In the genomic region with DNA sequence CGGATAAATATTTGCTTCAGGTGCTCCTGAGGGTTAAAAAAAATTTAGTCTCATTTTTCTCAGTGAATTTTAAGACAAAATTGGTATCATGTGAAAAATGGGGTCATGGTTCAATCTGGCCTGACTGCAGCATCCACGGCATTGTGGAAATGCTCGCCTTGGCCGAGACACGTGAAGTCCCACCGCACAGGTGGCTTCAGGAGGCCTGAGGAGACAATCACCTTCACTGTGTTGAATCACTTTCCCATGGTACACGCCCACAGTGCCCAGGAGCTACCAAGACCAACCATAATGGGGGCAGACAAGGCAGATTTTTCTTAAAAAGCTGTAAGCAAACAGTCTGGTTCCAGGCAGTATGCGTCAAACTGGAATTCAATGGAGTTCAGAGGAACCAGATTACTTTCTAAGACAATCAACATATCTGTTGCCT, we compare ENCODE assay signal across 2 cellular contexts.
TF ChIP-seq lines count a peak whose summit lies in the region.

No MANE protein-coding gene starts in this region.

TF ChIP-seq in SK-N-SH, 30 proteins besides CTCF, POLR2A, EP300 and RAD21 (continued from another document):
- TF ChIP-seq, protein P1, sequence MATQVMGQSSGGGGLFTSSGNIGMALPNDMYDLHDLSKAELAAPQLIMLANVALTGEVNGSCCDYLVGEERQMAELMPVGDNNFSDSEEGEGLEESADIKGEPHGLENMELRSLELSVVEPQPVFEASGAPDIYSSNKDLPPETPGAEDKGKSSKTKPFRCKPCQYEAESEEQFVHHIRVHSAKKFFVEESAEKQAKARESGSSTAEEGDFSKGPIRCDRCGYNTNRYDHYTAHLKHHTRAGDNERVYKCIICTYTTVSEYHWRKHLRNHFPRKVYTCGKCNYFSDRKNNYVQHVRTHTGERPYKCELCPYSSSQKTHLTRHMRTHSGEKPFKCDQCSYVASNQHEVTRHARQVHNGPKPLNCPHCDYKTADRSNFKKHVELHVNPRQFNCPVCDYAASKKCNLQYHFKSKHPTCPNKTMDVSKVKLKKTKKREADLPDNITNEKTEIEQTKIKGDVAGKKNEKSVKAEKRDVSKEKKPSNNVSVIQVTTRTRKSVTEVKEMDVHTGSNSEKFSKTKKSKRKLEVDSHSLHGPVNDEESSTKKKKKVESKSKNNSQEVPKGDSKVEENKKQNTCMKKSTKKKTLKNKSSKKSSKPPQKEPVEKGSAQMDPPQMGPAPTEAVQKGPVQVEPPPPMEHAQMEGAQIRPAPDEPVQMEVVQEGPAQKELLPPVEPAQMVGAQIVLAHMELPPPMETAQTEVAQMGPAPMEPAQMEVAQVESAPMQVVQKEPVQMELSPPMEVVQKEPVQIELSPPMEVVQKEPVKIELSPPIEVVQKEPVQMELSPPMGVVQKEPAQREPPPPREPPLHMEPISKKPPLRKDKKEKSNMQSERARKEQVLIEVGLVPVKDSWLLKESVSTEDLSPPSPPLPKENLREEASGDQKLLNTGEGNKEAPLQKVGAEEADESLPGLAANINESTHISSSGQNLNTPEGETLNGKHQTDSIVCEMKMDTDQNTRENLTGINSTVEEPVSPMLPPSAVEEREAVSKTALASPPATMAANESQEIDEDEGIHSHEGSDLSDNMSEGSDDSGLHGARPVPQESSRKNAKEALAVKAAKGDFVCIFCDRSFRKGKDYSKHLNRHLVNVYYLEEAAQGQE (IDR thresholded peaks at IDR 0.05; ENCODE audit: low read depth, low read length), result no peak
- TF ChIP-seq MEF2A (IDR thresholded peaks at IDR 0.05; ENCODE audit: borderline replicate concordance, low read depth) (no peak), FOSL2 (IDR thresholded peaks at IDR 0.05; ENCODE audit: borderline replicate concordance, low read depth) (no peak)

TF ChIP-seq in SK-N-SH treated with all-trans-retinoic acid at 6 μM for 48 hours, 23 proteins besides CTCF, POLR2A, EP300 and RAD21 (continued from another document):
- no peak for TF ChIP-seq PATZ1 (CRISPR knock-in tag; IDR thresholded peaks at IDR 0.05; ENCODE audit: borderline replicate concordance)
- TF ChIP-seq TOX (CRISPR knock-in tag; IDR thresholded peaks at IDR 0.05; ENCODE audit: borderline replicate concordance), result no peak
- TF ChIP-seq TCF4 (CRISPR knock-in tag; IDR thresholded peaks at IDR 0.05; ENCODE audit: borderline replicate concordance), result no peak
- TF ChIP-seq ARNTL (CRISPR knock-in tag; IDR thresholded peaks at IDR 0.05; ENCODE audit: borderline replicate concordance, low read depth), result no peak
- TF ChIP-seq, protein P2, sequence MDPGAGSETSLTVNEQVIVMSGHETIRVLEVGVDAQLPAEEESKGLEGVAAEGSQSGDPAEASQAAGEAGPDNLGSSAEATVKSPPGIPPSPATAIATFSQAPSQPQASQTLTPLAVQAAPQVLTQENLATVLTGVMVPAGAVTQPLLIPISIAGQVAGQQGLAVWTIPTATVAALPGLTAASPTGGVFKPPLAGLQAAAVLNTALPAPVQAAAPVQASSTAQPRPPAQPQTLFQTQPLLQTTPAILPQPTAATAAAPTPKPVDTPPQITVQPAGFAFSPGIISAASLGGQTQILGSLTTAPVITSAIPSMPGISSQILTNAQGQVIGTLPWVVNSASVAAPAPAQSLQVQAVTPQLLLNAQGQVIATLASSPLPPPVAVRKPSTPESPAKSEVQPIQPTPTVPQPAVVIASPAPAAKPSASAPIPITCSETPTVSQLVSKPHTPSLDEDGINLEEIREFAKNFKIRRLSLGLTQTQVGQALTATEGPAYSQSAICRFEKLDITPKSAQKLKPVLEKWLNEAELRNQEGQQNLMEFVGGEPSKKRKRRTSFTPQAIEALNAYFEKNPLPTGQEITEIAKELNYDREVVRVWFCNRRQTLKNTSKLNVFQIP (CRISPR knock-in tag; IDR thresholded peaks at IDR 0.05; ENCODE audit: borderline replicate concordance, low read depth), result no peak
- TF ChIP-seq TSHZ2 (CRISPR knock-in tag; IDR thresholded peaks at IDR 0.05), result no peak
TF ChIP-seq in SK-N-SH treated with all-trans-retinoic acid at 6 μM for 48 hours: peak in this region for 0.
